Comparison of ENCODE assay signal across 12 cellular contexts in the genomic region with DNA sequence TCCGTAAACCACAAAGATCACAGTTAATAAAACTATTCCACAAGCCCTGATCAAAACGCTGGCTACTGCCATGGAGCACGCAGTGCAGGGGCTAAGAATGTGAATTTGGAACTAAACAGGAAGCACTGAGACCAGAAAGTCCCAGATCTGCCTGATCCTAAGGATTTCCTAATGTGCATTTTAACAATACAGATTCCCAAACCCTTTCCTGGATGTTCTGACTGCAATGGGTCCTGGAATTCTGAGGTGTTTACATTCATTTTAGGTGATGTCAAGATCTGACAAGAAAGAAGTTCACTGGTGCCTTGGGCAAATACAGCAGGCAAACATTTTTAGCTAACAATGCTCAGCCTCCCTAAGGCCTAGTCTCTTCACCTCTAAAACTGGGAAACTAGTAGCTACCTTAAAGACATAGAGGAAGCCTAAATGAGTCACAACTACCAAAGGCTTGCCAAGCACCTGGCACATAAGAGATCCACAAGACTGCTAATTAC. TPM values are rescaled to one million over a fixed set of nuclear protein-coding genes. Genes with fewer than 3 reads are reported as not detected.
DNase-seq lines count a peak whose midpoint lies in the region; ATAC-seq, FAIRE-seq and TF ChIP-seq lines count a peak whose summit lies in the region.
"Had no signal": no experiment of that assay in that cellular context is flagged by ENCODE, and none has a peak within 500 bp of the region (broad histone marks: within the 10 kb centered on the region; RNA-seq: fewer than 3 reads in every experiment).

No MANE protein-coding gene starts in this region.

- H3K4me3 Mint-ChIP-seq in activated CD4-positive, alpha-beta T cell treated with anti-CD3 and anti-CD28 coated beads, Interleukin-2, amount 10 ng/mL, durations not matched to agents 24 days and 14 days, result no peak overlapping the region

- no peaks in the 10 kb centered on the region for H3K27me3 ChIP-seq in breast epithelium
- no peaks in the 10 kb centered on the region for H3K27me3 ChIP-seq in lower lobe of right lung (ENCODE audit: low read depth)

- H3K9me3 ChIP-seq in breast epithelium (no peaks in the 10 kb centered on the region), lower lobe of right lung (no peaks in the 10 kb centered on the region)

- peak overlapping the region; percentile 46 for H3K27ac Mint-ChIP-seq in activated CD4-positive, alpha-beta T cell treated with anti-CD3 and anti-CD28 coated beads, Interleukin-2, amount 10 ng/mL, durations not matched to agents 24 days and 14 days

- TF ChIP-seq POLR2A in breast epithelium (IDR thresholded peaks at IDR 0.05), result no peak

- H3K4me3 ChIP-seq in breast epithelium (peak overlapping the region in 1 of 3 donors; percentile 29), lower lobe of right lung (no peak overlapping the region)

- peaks cover 63% of the 10 kb centered on the region for H3K36me3 Mint-ChIP-seq in activated CD4-positive, alpha-beta T cell treated with anti-CD3 and anti-CD28 coated beads, Interleukin-2, amount 10 ng/mL, durations not matched to agents 24 days and 14 days (ENCODE audit: low read depth)

- intact Hi-C loops in activated CD4-positive, alpha-beta T cell treated with anti-CD3 and anti-CD28 coated beads, Interleukin-2, amount 10 ng/mL, durations not matched to agents 24 days and 14 days (cut with micrococcal nuclease), result no loop called here
- intact Hi-C loops in breast epithelium (cut with DNase I; ENCODE audit: low total_unique reads), result loop anchor here (10.0 kb wide), 1 partner anchor 67 kb away; no protein-coding TSS in a partner anchor
- intact Hi-C loops in lower lobe of right lung (cut with DNase I), result no loop called here

- TF ChIP-seq CTCF in breast epithelium (IDR thresholded peaks at IDR 0.05) (no peak), lower lobe of right lung (IDR thresholded peaks at IDR 0.05) (no peak), D721Med (IDR thresholded peaks at IDR 0.05; ENCODE audit: insufficient read depth, missing control alignments) (no peak)

- H3K27me3 Mint-ChIP-seq in activated CD4-positive, alpha-beta T cell treated with anti-CD3 and anti-CD28 coated beads, Interleukin-2, amount 10 ng/mL, durations not matched to agents 24 days and 14 days, result no peaks in the 10 kb centered on the region

- ATAC-seq in lower lobe of right lung, result peak; percentile 66

- H3K27ac ChIP-seq in breast epithelium (peak overlapping the region; percentile 86 to 94), lower lobe of right lung (peak overlapping the region; percentile 68), temporal lobe (ENCODE audit: low read depth, low read length) (peak overlapping the region; percentile 7)

- peaks cover 72% of the 10 kb centered on the region for H3K4me1 Mint-ChIP-seq in activated CD4-positive, alpha-beta T cell treated with anti-CD3 and anti-CD28 coated beads, Interleukin-2, amount 10 ng/mL, durations not matched to agents 24 days and 14 days

- DNase-seq in activated CD4-positive, alpha-beta T cell treated with anti-CD3 and anti-CD28 coated beads, Interleukin-2, amount 10 ng/mL, durations not matched to agents 24 days and 14 days, result no peak
- DNase-seq in activated CD4-positive, alpha-beta T cell treated with anti-CD3 and anti-CD28 coated beads, Interleukin-2, amount 50 U/mL, for 48 hours, result no peak
- DNase-seq in breast epithelium (ENCODE audit: low spot score in 2 of 2) (peak in 1 of 2 donors; percentile 73), lower lobe of right lung (no peak), NCI-H2081 treated with DMSO at 0.1 percent for 48 hours (lab: John Stamatoyannopoulos, UW) (no peak), DMS79 treated with DMSO at 0.1 percent for 48 hours (lab: John Stamatoyannopoulos, UW) (no peak), D721Med (ENCODE audit: insufficient read length, low spot score) (no peak)
- DNase-seq: aorta; NCI-H187; stimulated activated CD4-positive, alpha-beta T cell treated with anti-CD3 and anti-CD28 coated beads, Interleukin-15, amount 100 ng/mL, for 24 hours had no signal

- FAIRE-seq in D721Med (lab: Jason Lieb, UNC), result no peak
- FAIRE-seq: A204.1 had no signal

- H3K9me3 Mint-ChIP-seq in activated CD4-positive, alpha-beta T cell treated with anti-CD3 and anti-CD28 coated beads, Interleukin-2, amount 10 ng/mL, durations not matched to agents 24 days and 14 days, result peaks cover 2% of the 10 kb centered on the region

- H3K36me3 ChIP-seq in breast epithelium (no peaks in the 10 kb centered on the region), lower lobe of right lung (peaks cover 25% of the 10 kb centered on the region)

- peaks cover 6 to 9% of the 10 kb centered on the region in 2 donors for H3K4me1 ChIP-seq in breast epithelium
- peaks cover 42% of the 10 kb centered on the region for H3K4me1 ChIP-seq in lower lobe of right lung

RNA-seq across cellular contexts. Expression of gene NSMCE1, which starts 10.3 kb away (rescaled TPM):
- total RNA-seq in activated CD4-positive, alpha-beta T cell treated with anti-CD3 and anti-CD28 coated beads, Interleukin-2, amount 10 ng/mL, durations not matched to agents 24 days and 14 days, result 143 and 149 TPM in 2 replicates
- total RNA-seq in breast epithelium (10 to 100 TPM; 32.4 to 54.6 (median 51.8) TPM), lower lobe of right lung (53.0 TPM), temporal lobe (24.8 TPM)

RNA-seq across cellular contexts. Expression of gene KDM8, which starts 55.0 kb away (rescaled TPM):
- total RNA-seq in activated CD4-positive, alpha-beta T cell treated with anti-CD3 and anti-CD28 coated beads, Interleukin-2, amount 10 ng/mL, durations not matched to agents 24 days and 14 days, result 11.0 and 13.6 TPM in 2 replicates
- total RNA-seq in breast epithelium (1 to 10 TPM; 1.9 to 4.5 (median 4.3) TPM), lower lobe of right lung (8.6 TPM), temporal lobe (3.0 TPM)

RNA-seq across cellular contexts. Expression of gene IL4R, which starts 55.5 kb away (rescaled TPM):
- 345 and 375 TPM in 2 replicates for total RNA-seq in activated CD4-positive, alpha-beta T cell treated with anti-CD3 and anti-CD28 coated beads, Interleukin-2, amount 10 ng/mL, durations not matched to agents 24 days and 14 days
- total RNA-seq in breast epithelium, result 10 to 100 TPM; 18.7 to 53.4 (median 51.8) TPM
- 143 TPM for total RNA-seq in lower lobe of right lung
- 3.2 TPM for total RNA-seq in temporal lobe

Comparison
In these comparisons a context has a peak if more than half of its experiments do, and no peak if none do; other contexts are left out.
1. H3K27ac ChIP-seq: peak in every context shown above with its lines; median percentile 90 in breast epithelium; 68 in lower lobe of right lung; 7 in temporal lobe.